In genomic region chr2:176637134-176637496, GRCh38 we compare ENCODE assay signal across 8 cellular contexts.
DNase-seq lines count a peak whose midpoint lies in the region; ATAC-seq and TF ChIP-seq lines count a peak whose summit lies in the region.

No MANE protein-coding gene starts in this region.

- peak overlapping the region; percentile 34 for H3K9ac ChIP-seq in muscle layer of colon (ENCODE audit: low read length)

- peaks cover 54% of the 10 kb centered on the region for H3K27me3 ChIP-seq in HAP-1 (ENCODE audit: low read depth)
- peaks cover 0 to 40% of the 10 kb centered on the region in 2 donors for H3K27me3 ChIP-seq in breast epithelium
- no peaks in the 10 kb centered on the region for H3K27me3 ChIP-seq in muscle layer of colon (ENCODE audit: control insufficient read depth in 1 of 2, insufficient read depth in 2 of 2, low read length in 2 of 2)

- no peak for DNase-seq in AG04449 (ENCODE audit: low read depth, low spot score)
- DNase-seq in HAP-1 (ENCODE audit: low spot score in 2 of 2), result no peak
- no peak for DNase-seq in breast epithelium (ENCODE audit: low spot score in 2 of 2)
- DNase-seq in posterior cingulate gyrus, result no peak
- no peak for DNase-seq in cerebellar cortex (ENCODE audit: low spot score)

- in situ Hi-C loops in HAP-1 (cut with MboI; ENCODE audit: low sequenced_read_pairs), result loop anchor here (5.0 to 25.0 kb wide), 2 partner anchors 175 to 510 kb away; partner anchors contain the start of gene HOXD8

- no peak for TF ChIP-seq POLR2A in breast epithelium (IDR thresholded peaks at IDR 0.05)

- no peaks in the 10 kb centered on the region for H3K4me1 ChIP-seq in HAP-1
- no peaks in the 10 kb centered on the region for H3K4me1 ChIP-seq in breast epithelium
- peaks cover 12% of the 10 kb centered on the region for H3K4me1 ChIP-seq in muscle layer of colon (ENCODE audit: insufficient read depth, low read length)

- CTCF ChIA-PET in AG04449 (lab: Yijun Ruan, JAX), result interaction anchor here (0.6 to 33.0 kb wide), 23 partner anchors 10 to 657 kb away, joined by 3 to 1421 read pairs (median 5); partner anchors contain the start of genes HOXD10, HOXD8 and HOXD9

- H3K36me3 ChIP-seq in HAP-1 (replicated peaks), result no peaks in the 10 kb centered on the region
- no peaks in the 10 kb centered on the region for H3K36me3 ChIP-seq in breast epithelium
- H3K36me3 ChIP-seq in muscle layer of colon (ENCODE audit: insufficient read depth, low read length), result no peaks in the 10 kb centered on the region

- ATAC-seq in HG03521 (IDR thresholded peaks at IDR 0.05; ENCODE audit: unreplicated experiment) (no peak), HG02571 (IDR thresholded peaks at IDR 0.05; ENCODE audit: unreplicated experiment) (no peak)

- peak overlapping the region; percentile 66 for H3K4me3 ChIP-seq in AG04449 (ENCODE audit: low read depth, low read length)
- peak overlapping the region; percentile 31 for H3K4me3 ChIP-seq in HAP-1
- peak overlapping the region; percentile 60 to 89 (median 77) for H3K4me3 ChIP-seq in breast epithelium
- H3K4me3 ChIP-seq in muscle layer of colon (ENCODE audit: low read depth in 1 of 2, low read length in 2 of 2), result peak overlapping the region; percentile 64 to 89

- TF ChIP-seq CTCF in AG04449 (IDR thresholded peaks at IDR 0.05; ENCODE audit: insufficient read depth, low read length, missing control alignments), result no peak
- no peak for TF ChIP-seq CTCF in breast epithelium (IDR thresholded peaks at IDR 0.05)

- H3K9me3 ChIP-seq in HAP-1 (no peaks in the 10 kb centered on the region), breast epithelium (no peaks in the 10 kb centered on the region), muscle layer of colon (ENCODE audit: low read length) (no peaks in the 10 kb centered on the region)

- H3K27ac ChIP-seq in breast epithelium (peak overlapping the region; percentile 66 to 92), muscle layer of colon (ENCODE audit: low read depth, low read length) (peak overlapping the region; percentile 76)

- intact Hi-C loops in breast epithelium (cut with DNase I; ENCODE audit: low total_unique reads) (loop anchor here (5.0 kb wide), 1 partner anchor 500 kb away; no protein-coding TSS in a partner anchor), posterior cingulate gyrus (cut with DNase I) (loop anchor here (5.0 kb wide), 2 partner anchors 495 to 510 kb away; partner anchors contain the start of gene HOXD8)

- POLR2A ChIA-PET in AG04449 (lab: Yijun Ruan, JAX), result interaction anchor here (0.7 to 2.4 kb wide), 7 partner anchors 15 to 515 kb away, joined by 4 to 9 read pairs (median 6); no protein-coding TSS in a partner anchor
